ENCODE assay signal across 9 cellular contexts in genomic region chr1:235093013-235093618, GRCh38. TPM values are rescaled to one million over a fixed set of nuclear protein-coding genes. Genes with fewer than 3 reads are reported as not detected.
DNase-seq lines count a peak whose midpoint lies in the region; ATAC-seq and TF ChIP-seq lines count a peak whose summit lies in the region.
"Had no signal": no experiment of that assay in that cellular context is flagged by ENCODE, and none has a peak within 500 bp of the region (broad histone marks: within the 10 kb centered on the region; RNA-seq: fewer than 3 reads in every experiment).

No MANE protein-coding gene starts in this region.

- H3K9me3 ChIP-seq in neural progenitor cell (ENCODE audit: low read depth), result no peaks in the 10 kb centered on the region

- no peak overlapping the region for H3K4me3 Mint-ChIP-seq in neural progenitor cell
- H3K4me3 Mint-ChIP-seq: activated naive CD4-positive, alpha-beta T cell treated with anti-CD3 and anti-CD28 coated beads, Interleukin-2, amount 50 U/mL, for 24 hours had no signal

- no peaks in the 10 kb centered on the region for H3K36me3 ChIP-seq in neural progenitor cell

- no peaks in the 10 kb centered on the region for H3K36me3 Mint-ChIP-seq in activated naive CD4-positive, alpha-beta T cell treated with anti-CD3 and anti-CD28 coated beads, Interleukin-2, amount 50 U/mL, for 72 hours
- H3K36me3 Mint-ChIP-seq in neural progenitor cell, result no peaks in the 10 kb centered on the region
- H3K36me3 Mint-ChIP-seq: activated naive CD4-positive, alpha-beta T cell treated with anti-CD3 and anti-CD28 coated beads, Interleukin-2, amount 50 U/mL, for 24 hours had no signal

- peak in 1 of 2 donors; percentile 52 for DNase-seq in activated naive CD4-positive, alpha-beta T cell treated with anti-CD3 and anti-CD28 coated beads, Interleukin-2, amount 50 U/mL, for 72 hours (ENCODE audit: low spot score in 2 of 2)
- no peak for DNase-seq in activated naive CD4-positive, alpha-beta T cell (lab: John Stamatoyannopoulos, UW)
- DNase-seq in SHP77 (lab: John Stamatoyannopoulos, UW) (peak; percentile 80 to 81), foreskin fibroblast (peak in 1 of 2 donors; percentile 73), neural progenitor cell (ENCODE audit: low spot score) (peak; percentile 78), T-helper 1 cell (no peak)
- DNase-seq in activated CD4-positive, alpha-beta T cell treated with anti-CD3 and anti-CD28 coated beads for 1 hour, result no peak

- no peak overlapping the region for H3K27ac ChIP-seq in neural progenitor cell

- H3K4me1 ChIP-seq in neural progenitor cell, result peaks cover 15% of the 10 kb centered on the region

- no peaks in the 10 kb centered on the region for H3K9me3 Mint-ChIP-seq in activated naive CD4-positive, alpha-beta T cell treated with anti-CD3 and anti-CD28 coated beads, Interleukin-2, amount 50 U/mL, for 72 hours
- no peaks in the 10 kb centered on the region for H3K9me3 Mint-ChIP-seq in neural progenitor cell
- H3K9me3 Mint-ChIP-seq: activated naive CD4-positive, alpha-beta T cell treated with anti-CD3 and anti-CD28 coated beads, Interleukin-2, amount 50 U/mL, for 24 hours had no signal

- TF ChIP-seq CTCF in foreskin fibroblast (IDR thresholded peaks at IDR 0.05; ENCODE audit: low read depth, low read length), result peak; percentile 28
- TF ChIP-seq CTCF in neural progenitor cell (IDR thresholded peaks at IDR 0.05), result peak; percentile 34

- H4K20me1 ChIP-seq in neural progenitor cell (ENCODE audit: low read depth), result no peaks in the 10 kb centered on the region

- H3K4me1 Mint-ChIP-seq in neural progenitor cell, result peaks cover 30% of the 10 kb centered on the region

- H3K4me2 ChIP-seq in neural progenitor cell, result peak overlapping the region; percentile 57

- H3K9ac ChIP-seq in neural progenitor cell, result no peak overlapping the region

- H2AFZ ChIP-seq in neural progenitor cell (replicated peaks), result no peak overlapping the region

- H3K79me2 ChIP-seq in neural progenitor cell (ENCODE audit: low read depth), result no peaks in the 10 kb centered on the region

- peaks cover 33% of the 10 kb centered on the region for H3F3A ChIP-seq in neural progenitor cell (ENCODE audit: low read depth)

- no peak overlapping the region for H3K27ac Mint-ChIP-seq in activated naive CD4-positive, alpha-beta T cell treated with anti-CD3 and anti-CD28 coated beads, Interleukin-2, amount 50 U/mL, for 72 hours
- H3K27ac Mint-ChIP-seq in neural progenitor cell, result no peak overlapping the region
- H3K27ac Mint-ChIP-seq: activated naive CD4-positive, alpha-beta T cell treated with anti-CD3 and anti-CD28 coated beads, Interleukin-2, amount 50 U/mL, for 24 hours had no signal

- H3K27me3 Mint-ChIP-seq in neural progenitor cell (ENCODE audit: insufficient read depth, low read depth), result peaks cover 8% of the 10 kb centered on the region
- H3K27me3 Mint-ChIP-seq: activated naive CD4-positive, alpha-beta T cell treated with anti-CD3 and anti-CD28 coated beads, Interleukin-2, amount 50 U/mL, for 24 hours had no signal

- H3K4me3 ChIP-seq in foreskin fibroblast (ENCODE audit: low read depth in 1 of 2, low read length in 2 of 2) (peak overlapping the region; percentile 5 to 33), neural progenitor cell (peak overlapping the region; percentile 19)

- no peaks in the 10 kb centered on the region for H3K27me3 ChIP-seq in neural progenitor cell

- peak; percentile 21 to 36 for ATAC-seq in activated naive CD4-positive, alpha-beta T cell treated with anti-CD3 and anti-CD28 coated beads, Interleukin-2, amount 50 U/mL, for 72 hours
- no peak for ATAC-seq in GM21367 (IDR thresholded peaks at IDR 0.05; ENCODE audit: unreplicated experiment)

RNA-seq across cellular contexts. Expression of gene TOMM20, which starts 35.5 kb away (rescaled TPM):
- 100 to 1,000 TPM; 144 to 147 TPM for total RNA-seq in activated naive CD4-positive, alpha-beta T cell treated with anti-CD3 and anti-CD28 coated beads, Interleukin-2, amount 50 U/mL, for 72 hours
- 154 and 212 TPM in 2 replicates for total RNA-seq in neural progenitor cell (ENCODE audit: low replicate concordance)

Comparison
In these comparisons a context has a peak if more than half of its experiments do, and no peak if none do; other contexts are left out.
1. DNase-seq: peak in SHP77 (2 of 2) and neural progenitor cell (single experiment); none in activated naive CD4-positive, alpha-beta T cell (0 of 4), T-helper 1 cell (0 of 5) and activated CD4-positive, alpha-beta T cell treated with anti-CD3 and anti-CD28 coated beads for 1 hour (single experiment).